16 cellular contexts compared by ENCODE assay signal in the genomic region with DNA sequence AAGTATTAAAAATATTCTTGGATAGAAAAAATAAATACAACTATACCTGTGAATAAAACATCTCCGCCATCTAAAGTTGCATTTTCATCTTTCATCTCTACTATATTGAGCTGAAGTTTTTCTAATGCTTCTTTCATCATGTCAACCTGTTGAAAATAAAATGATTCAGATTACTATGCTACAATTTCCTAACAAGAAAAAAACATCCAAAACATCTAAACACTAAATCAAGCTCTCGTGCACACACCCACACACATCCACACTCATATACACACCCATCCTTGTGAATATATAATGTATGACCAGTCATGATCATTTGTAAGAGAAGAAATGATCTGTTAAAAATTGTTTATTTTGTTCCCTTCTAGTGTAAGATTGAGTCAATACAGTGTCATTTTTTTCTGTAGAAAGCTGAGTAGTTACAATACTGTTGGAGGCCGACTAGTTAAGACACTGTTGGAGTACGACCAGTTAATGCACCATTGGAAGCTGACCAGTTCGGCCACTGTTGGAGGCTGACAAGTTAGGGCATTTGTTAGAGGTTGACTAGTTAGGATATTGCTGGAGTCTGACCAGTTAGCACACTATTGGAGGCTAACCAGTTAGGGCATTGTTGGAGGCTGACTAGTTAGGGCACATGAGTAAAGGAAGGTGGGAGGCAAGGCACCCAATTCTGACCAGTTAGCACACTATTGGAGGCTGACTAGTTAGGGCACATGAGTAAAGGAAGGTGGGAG.
"Had no signal": no experiment of that assay in that cellular context is flagged by ENCODE, and none has a peak within 500 bp of the region (broad histone marks: within the 10 kb centered on the region; RNA-seq: fewer than 3 reads in every experiment).

No MANE protein-coding gene starts in this region.

- H3K4me1 Mint-ChIP-seq: activated CD4-positive, alpha-beta T cell treated with anti-CD3 and anti-CD28 coated beads, Interleukin-2, amount 10 ng/mL, durations not matched to agents 24 days and 14 days; activated naive CD4-positive, alpha-beta T cell treated with anti-CD3 and anti-CD28 coated beads, Interleukin-2, amount 50 U/mL, for 24 hours; activated T-helper 17 cell treated with anti-CD3 and anti-CD28 coated beads, Interleukin-2, amount 50 U/mL, for 72 hours; immature natural killer cell; naive thymus-derived CD4-positive, alpha-beta T cell had no signal

- H3K36me3 ChIP-seq: upper lobe of right lung had no signal

- H3K27me3 ChIP-seq: body of pancreas, upper lobe of right lung had no signal

- H3K4me3 Mint-ChIP-seq: activated CD4-positive, alpha-beta T cell treated with anti-CD3 and anti-CD28 coated beads, Interleukin-2, amount 10 ng/mL, durations not matched to agents 24 days and 14 days; activated naive CD4-positive, alpha-beta T cell treated with anti-CD3 and anti-CD28 coated beads, Interleukin-2, amount 50 U/mL, for 24 hours; activated T-helper 17 cell treated with anti-CD3 and anti-CD28 coated beads, Interleukin-2, amount 50 U/mL, for 72 hours; dendritic cell treated with granulocyte-macrophage colony-stimulating factor and Interleukin-4, amounts not matched to agents 40 ng/mL and 50 ng/mL, for 4 days; effector memory CD8-positive, alpha-beta T cell; immature natural killer cell; naive thymus-derived CD4-positive, alpha-beta T cell; T-helper 1 cell treated with Interleukin-12 subunit alpha and Interleukin-12 subunit beta and Interleukin-4 antibody, amounts not matched to agents 30 μg/mL and 1 μg/mL, for 36 hours; WTC11 had no signal

- H3K4me3 ChIP-seq: body of pancreas, lung, upper lobe of right lung had no signal

- H3K27ac Mint-ChIP-seq: activated CD4-positive, alpha-beta T cell treated with anti-CD3 and anti-CD28 coated beads, Interleukin-2, amount 10 ng/mL, durations not matched to agents 24 days and 14 days; activated naive CD4-positive, alpha-beta T cell treated with anti-CD3 and anti-CD28 coated beads, Interleukin-2, amount 50 U/mL, for 24 hours; activated T-helper 17 cell treated with anti-CD3 and anti-CD28 coated beads, Interleukin-2, amount 50 U/mL, for 72 hours; dendritic cell treated with granulocyte-macrophage colony-stimulating factor and Interleukin-4, amounts not matched to agents 40 ng/mL and 50 ng/mL, for 4 days; effector memory CD8-positive, alpha-beta T cell; immature natural killer cell; naive thymus-derived CD4-positive, alpha-beta T cell; T-helper 1 cell treated with Interleukin-12 subunit alpha and Interleukin-12 subunit beta and Interleukin-4 antibody, amounts not matched to agents 30 μg/mL and 1 μg/mL, for 36 hours; WTC11 had no signal

- H3K27me3 Mint-ChIP-seq: activated T-helper 17 cell treated with anti-CD3 and anti-CD28 coated beads, Interleukin-2, amount 50 U/mL, for 72 hours; dendritic cell treated with granulocyte-macrophage colony-stimulating factor and Interleukin-4, amounts not matched to agents 40 ng/mL and 50 ng/mL, for 4 days had no signal

- H3K9me3 Mint-ChIP-seq: activated CD4-positive, alpha-beta T cell treated with anti-CD3 and anti-CD28 coated beads, Interleukin-2, amount 10 ng/mL, durations not matched to agents 24 days and 14 days; activated naive CD4-positive, alpha-beta T cell treated with anti-CD3 and anti-CD28 coated beads, Interleukin-2, amount 50 U/mL, for 24 hours; activated T-helper 17 cell treated with anti-CD3 and anti-CD28 coated beads, Interleukin-2, amount 50 U/mL, for 72 hours; dendritic cell treated with granulocyte-macrophage colony-stimulating factor and Interleukin-4, amounts not matched to agents 40 ng/mL and 50 ng/mL, for 4 days; effector memory CD8-positive, alpha-beta T cell; immature natural killer cell; T-helper 1 cell treated with Interleukin-12 subunit alpha and Interleukin-12 subunit beta and Interleukin-4 antibody, amounts not matched to agents 30 μg/mL and 1 μg/mL, for 36 hours; WTC11 had no signal

- H3K27ac ChIP-seq: body of pancreas, epithelial cell of prostate, upper lobe of right lung had no signal

- H3K36me3 Mint-ChIP-seq: activated naive CD4-positive, alpha-beta T cell treated with anti-CD3 and anti-CD28 coated beads, Interleukin-2, amount 50 U/mL, for 24 hours; immature natural killer cell; naive thymus-derived CD4-positive, alpha-beta T cell; WTC11 had no signal

- H3K9me3 ChIP-seq: body of pancreas, upper lobe of right lung had no signal

- DNase-seq: activated CD4-positive, alpha-beta T cell treated with anti-CD3 and anti-CD28 coated beads, Interleukin-2, amount 10 ng/mL, durations not matched to agents 24 days and 14 days; body of pancreas; effector memory CD8-positive, alpha-beta T cell; immature natural killer cell; naive thymus-derived CD4-positive, alpha-beta T cell; stimulated activated CD4-positive, alpha-beta T cell treated with anti-CD3 and anti-CD28 coated beads, Interleukin-12 subunit alpha, Interleukin-12 subunit beta, amount 100 ng/mL, for 4 hours; stimulated activated CD4-positive, alpha-beta T cell treated with anti-CD3 and anti-CD28 coated beads, Interleukin-2, amount 100 ng/mL, for 48 hours; stimulated activated naive CD4-positive, alpha-beta T cell treated with Interleukin-2 at 50 U/mL for 16 hours; upper lobe of right lung had no signal
